ENCODE assay signal across 25 cellular contexts in the genomic region with DNA sequence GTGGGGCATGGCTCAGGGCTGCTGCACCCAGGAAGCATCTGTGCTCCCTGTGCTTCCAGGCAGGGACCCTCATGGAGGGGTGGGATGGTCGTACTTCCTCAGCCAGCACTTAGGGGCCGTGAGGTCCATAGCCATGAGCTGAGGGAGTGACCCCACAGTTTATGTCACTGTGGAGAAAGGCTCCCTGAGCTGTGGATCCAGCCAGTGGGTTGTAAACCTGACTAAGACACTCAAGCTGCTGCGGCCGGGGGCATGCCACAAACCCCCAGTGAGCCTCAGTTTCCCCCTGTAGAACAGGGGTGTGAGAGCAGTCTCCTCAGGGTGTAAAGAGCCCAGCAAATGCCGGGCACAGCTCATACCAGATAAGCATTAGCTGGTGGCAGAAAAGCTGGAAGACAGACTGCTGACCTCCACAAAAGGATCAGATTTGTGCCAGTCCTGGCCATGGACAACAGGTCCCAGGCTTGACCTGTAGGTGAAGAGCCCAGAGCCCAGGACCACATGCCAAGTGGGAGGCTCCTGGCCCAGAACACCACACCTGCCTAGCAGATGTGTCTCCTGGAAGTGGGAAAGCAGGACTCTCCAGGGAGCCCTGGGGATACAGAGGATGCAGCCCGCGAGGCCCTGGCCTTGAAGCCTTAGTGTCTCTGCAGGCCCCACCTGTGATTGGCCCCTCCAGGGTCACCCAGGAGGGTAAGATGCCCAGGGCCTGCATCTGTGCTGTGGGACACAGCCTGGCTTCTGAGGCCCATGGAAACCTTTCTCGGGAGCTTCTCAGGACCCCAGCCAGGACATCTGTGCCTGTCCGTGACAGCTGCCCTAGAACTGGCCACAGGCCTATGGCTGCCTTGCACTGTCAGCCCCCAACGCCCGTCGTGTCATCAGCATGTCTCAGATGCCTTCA.
DNase-seq lines count a peak whose midpoint lies in the region; ATAC-seq, FAIRE-seq and TF ChIP-seq lines count a peak whose summit lies in the region.
"Had no signal": no experiment of that assay in that cellular context is flagged by ENCODE, and none has a peak within 500 bp of the region (broad histone marks: within the 10 kb centered on the region; RNA-seq: fewer than 3 reads in every experiment).

No MANE protein-coding gene starts in this region.

- H3K79me1 ChIP-seq in H1 (ENCODE audit: low read depth, low read length): no peaks in the 10 kb centered on the region
- no peaks in the 10 kb centered on the region for H3K79me1 ChIP-seq in neuronal stem cell (ENCODE audit: low read depth, low read length)

- H3K9me3 Mint-ChIP-seq in Caco-2 (ENCODE audit: unreplicated experiment): no peaks in the 10 kb centered on the region
- H3K9me3 Mint-ChIP-seq: activated CD4-positive, alpha-beta memory T cell treated with anti-CD3 and anti-CD28 coated beads for 36 hours had no signal

- 0 out of 2 replicates have a peak, but pooled peaks cover 1% of the 10 kb centered on the region for H3K27me3 ChIP-seq in Caco-2 (replicated peaks; ENCODE audit: control insufficient read depth, insufficient read depth, low read length)
- no peaks in the 10 kb centered on the region for H3K27me3 ChIP-seq in H7 (ENCODE audit: control insufficient read depth, insufficient read depth, low read length)
- no peaks in the 10 kb centered on the region for H3K27me3 ChIP-seq in H1 (replicated peaks in 1 of 4; ENCODE audit: control insufficient read depth in 3 of 4, extremely low read depth in 1 of 4, insufficient read depth in 3 of 4, low read length in 3 of 4)
- H3K27me3 ChIP-seq in neuronal stem cell (ENCODE audit: control insufficient read depth in 3 of 3, insufficient read depth in 3 of 3, low read depth in 1 of 3, low read length in 3 of 3): no peaks in the 10 kb centered on the region
- H3K27me3 ChIP-seq in thyroid gland: no peaks in the 10 kb centered on the region

- H3K9me3 ChIP-seq in Caco-2 (no peaks in the 10 kb centered on the region), H1 (ENCODE audit: insufficient read depth in 2 of 2, low read depth in 1 of 2, low read length in 1 of 2) (no peaks in the 10 kb centered on the region), neuronal stem cell (replicated peaks in 1 of 2; ENCODE audit: control insufficient read depth in 2 of 2, insufficient read depth in 1 of 2, low read depth in 1 of 2, low read length in 2 of 2) (no peaks in the 10 kb centered on the region), thyroid gland (no peaks in the 10 kb centered on the region)

- no peaks in the 10 kb centered on the region for H3K4me1 Mint-ChIP-seq in Caco-2 (ENCODE audit: low read depth, unreplicated experiment)
- H3K4me1 Mint-ChIP-seq: naive B cell had no signal

- no peaks in the 10 kb centered on the region for H3K36me3 Mint-ChIP-seq in Caco-2 (ENCODE audit: insufficient read depth, unreplicated experiment)
- H3K36me3 Mint-ChIP-seq: activated CD4-positive, alpha-beta memory T cell treated with anti-CD3 and anti-CD28 coated beads for 36 hours; naive B cell had no signal

- FAIRE-seq in H1 (lab: Jason Lieb, UNC): no peak
- FAIRE-seq: D721Med, H54, keratinocyte had no signal

- H2AFZ ChIP-seq in H1 (ENCODE audit: low read length) (no peak overlapping the region), neuronal stem cell (ENCODE audit: low read length) (no peak overlapping the region)

- no peak overlapping the region for H2BK15ac ChIP-seq in H1 (ENCODE audit: low read length)
- H2BK15ac ChIP-seq in neuronal stem cell (ENCODE audit: low read length): no peak overlapping the region

- no TSS peak for BruUV-seq in Caco-2 (replicated peaks; lab: Mats Ljungman, UMichigan)

- H3K14ac ChIP-seq in H1 (ENCODE audit: insufficient read length) (no peak overlapping the region), neuronal stem cell (ENCODE audit: low read length) (no peak overlapping the region)

- H3K27ac Mint-ChIP-seq in Caco-2 (ENCODE audit: unreplicated experiment): no peak overlapping the region
- H3K27ac Mint-ChIP-seq: activated CD4-positive, alpha-beta memory T cell treated with anti-CD3 and anti-CD28 coated beads for 36 hours; progenitor cell of endocrine pancreas had no signal

- H3K23me2 ChIP-seq in H1 (ENCODE audit: low read depth, low read length): no peaks in the 10 kb centered on the region

- H2BK20ac ChIP-seq in H1 (ENCODE audit: low read length): no peak overlapping the region

- no peak for TF ChIP-seq CTCF in Caco-2 (IDR thresholded peaks at IDR 0.05; ENCODE audit: insufficient read depth in 1 of 2, low read depth in 1 of 2, low read length in 1 of 2, severe bottlenecking in 1 of 2, unreplicated experiment in 1 of 2)
- no peak for TF ChIP-seq CTCF in H1 (IDR thresholded peaks at IDR 0.05; ENCODE audit: control extremely low read depth in 1 of 3, insufficient read depth in 1 of 3, low read depth in 1 of 3, low read length in 3 of 3)
- no peak for TF ChIP-seq CTCF in thyroid gland (IDR thresholded peaks at IDR 0.05)

- ATAC-seq in GM19023 (IDR thresholded peaks at IDR 0.05; ENCODE audit: unreplicated experiment) (no peak), left lobe of liver (no peak)
- ATAC-seq: left ventricle myocardium superior had no signal

- H4K20me1 ChIP-seq in H1 (replicated peaks in 1 of 2; ENCODE audit: control insufficient read depth in 1 of 2, insufficient read depth in 2 of 2, low read length in 2 of 2): no peaks in the 10 kb centered on the region

- H3K18ac ChIP-seq in H1 (ENCODE audit: extremely low read depth, low read length) (no peak overlapping the region), neuronal stem cell (ENCODE audit: low read length) (peak overlapping the region; percentile 45)

- H3K36me3 ChIP-seq in Caco-2 (ENCODE audit: control insufficient read depth, insufficient read depth, low read length): no peaks in the 10 kb centered on the region
- H3K36me3 ChIP-seq in H7 (replicated peaks; ENCODE audit: control insufficient read depth, insufficient read depth, low read length): no peaks in the 10 kb centered on the region
- H3K36me3 ChIP-seq in H1 (ENCODE audit: control insufficient read depth in 2 of 4, insufficient read depth in 4 of 4, low read length in 3 of 4): no peaks in the 10 kb centered on the region
- H3K36me3 ChIP-seq in neuronal stem cell (replicated peaks in 1 of 2; ENCODE audit: control insufficient read depth in 2 of 2, insufficient read depth in 2 of 2, low read length in 2 of 2): no peaks in the 10 kb centered on the region
- no peaks in the 10 kb centered on the region for H3K36me3 ChIP-seq in thyroid gland

- DNase-seq in Caco-2 (peak; percentile 1 to 34), H7 (peak; percentile 18), H1 (ENCODE audit: low read depth in 1 of 2, low spot score in 2 of 2) (no peak), neuronal stem cell (ENCODE audit: low spot score) (no peak), thyroid gland (no peak), left lobe of liver (ENCODE audit: low spot score) (no peak)
- DNase-seq: activated CD4-positive, alpha-beta memory T cell treated with anti-CD3 and anti-CD28 coated beads for 36 hours; activated CD4-positive, CD25-positive, alpha-beta regulatory T cell treated with anti-CD3 and anti-CD28 coated beads, Interleukin-2, amount 50 U/mL, for 72 hours; cortex of kidney; effector memory CD4-positive, alpha-beta T cell; Kasumi-1; left ventricle myocardium superior; naive B cell; NCI-H1417; NCI-H2029; NCI-H524 treated with DMSO at 0.1 percent for 48 hours; NK-92 treated with Interleukin-12 subunit alpha and Interleukin-12 subunit beta, amount 100 ng/mL, for 24 hours; stimulated activated CD4-positive, alpha-beta T cell treated with anti-CD3 and anti-CD28 coated beads, Interleukin-4, amount 100 ng/mL, for 4 hours; T-helper 2 cell; trophoblast cell had no signal

- POLR2A ChIA-PET in Caco-2 (lab: Charles Lee) (no interaction called here), H1 (lab: Charles Lee; ENCODE audit: partially characterized antibody) (interaction anchor here (0.7 kb wide), 1 partner anchor 60 kb away, joined by 3 read pairs; no protein-coding TSS in a partner anchor)

- TF ChIP-seq EP300 in H1 (IDR thresholded peaks at IDR 0.05; ENCODE audit: borderline replicate concordance in 1 of 2, low read depth in 2 of 2, low read length in 2 of 2): no peak

- intact Hi-C loops in Caco-2 (cut with micrococcal nuclease; ENCODE audit: unreplicated experiment): no loop called here
- intact Hi-C loops in thyroid gland (cut with DNase I): no loop called here

- H2BK120ac ChIP-seq in H1 (replicated peaks; ENCODE audit: low read depth, low read length): no peak overlapping the region
- H2BK120ac ChIP-seq in neuronal stem cell (ENCODE audit: low read depth, low read length): peak overlapping the region; percentile 48

- no peak overlapping the region for H4K5ac ChIP-seq in H1 (ENCODE audit: insufficient read length, low read depth, low read length)

- CTCF ChIA-PET in Caco-2 (lab: Charles Lee): no interaction called here
- CTCF ChIA-PET in H1 (lab: Charles Lee; ENCODE audit: partially characterized antibody): interaction anchor here (1.4 to 1.7 kb wide), 3 partner anchors 9 to 30 kb away, joined by 3 to 5 read pairs (median 5); no protein-coding TSS in a partner anchor

- H4K91ac ChIP-seq in H1 (replicated peaks; ENCODE audit: insufficient read length, low read length) (no peak overlapping the region), neuronal stem cell (ENCODE audit: low read depth, low read length, poor library complexity) (no peak overlapping the region)

- H3K56ac ChIP-seq in H1 (replicated peaks; ENCODE audit: insufficient read length, low read depth, low read length): no peak overlapping the region

- H3K4me2 ChIP-seq in H1 (ENCODE audit: insufficient read depth in 1 of 2, low read depth in 2 of 2, low read length in 2 of 2): no peak overlapping the region
- no peak overlapping the region for H3K4me2 ChIP-seq in neuronal stem cell (ENCODE audit: insufficient read depth, low read length, poor library complexity, severe bottlenecking)

- H3K4me1 ChIP-seq in Caco-2: no peaks in the 10 kb centered on the region
- H3K4me1 ChIP-seq in H1 (replicated peaks in 1 of 4; ENCODE audit: control insufficient read depth in 3 of 4, insufficient read depth in 4 of 4, low read length in 3 of 4): peaks cover 0 to 2% (median 0%) of the 10 kb centered on the region in 4 experiments; a peak in 1 of 7 replicates
- H3K4me1 ChIP-seq in neuronal stem cell (ENCODE audit: control insufficient read depth in 2 of 2, insufficient read depth in 1 of 2, low read depth in 1 of 2, low read length in 2 of 2): no peaks in the 10 kb centered on the region
- no peaks in the 10 kb centered on the region for H3K4me1 ChIP-seq in thyroid gland

- H2BK5ac ChIP-seq in H1 (ENCODE audit: low read depth, low read length) (no peak overlapping the region; the same call in 1 of the 2 replicates), neuronal stem cell (ENCODE audit: low read length) (no peak overlapping the region)

- H2BK12ac ChIP-seq in H1 (ENCODE audit: low read depth, low read length) (no peak overlapping the region), neuronal stem cell (ENCODE audit: low read length) (no peak overlapping the region)

- TF ChIP-seq POLR2A in H1 (IDR thresholded peaks at IDR 0.05; ENCODE audit: control extremely low read depth in 1 of 2, low read depth in 2 of 2, low read length in 2 of 2): no peak
- no peak for TF ChIP-seq POLR2A in thyroid gland (IDR thresholded peaks at IDR 0.05)

- no peaks in the 10 kb centered on the region for H3K79me2 ChIP-seq in H1 (ENCODE audit: control insufficient read depth in 1 of 2, insufficient read depth in 2 of 2, low read length in 2 of 2)

- H3K4ac ChIP-seq in H1 (replicated peaks; ENCODE audit: insufficient read length, low read depth, low read length) (no peak overlapping the region), neuronal stem cell (ENCODE audit: low read length) (no peak overlapping the region)

- H2AK5ac ChIP-seq in H1 (ENCODE audit: low read depth, low read length) (no peak overlapping the region), neuronal stem cell (ENCODE audit: low read depth, low read length) (peak overlapping the region; percentile 32)

- H4K8ac ChIP-seq in H1 (ENCODE audit: extremely low read depth, insufficient read depth, low read length) (peak overlapping the region; percentile 64), neuronal stem cell (ENCODE audit: low read depth, low read length) (no peak overlapping the region)

- no peak overlapping the region for H3K27ac ChIP-seq in H1 (ENCODE audit: low read depth, low read length)
- no peak overlapping the region for H3K27ac ChIP-seq in neuronal stem cell (replicated peaks; ENCODE audit: low read length)
- H3K27ac ChIP-seq in thyroid gland: no peak overlapping the region

- H3K4me3 Mint-ChIP-seq in Caco-2 (ENCODE audit: unreplicated experiment): no peak overlapping the region
- H3K4me3 Mint-ChIP-seq: activated CD4-positive, alpha-beta memory T cell treated with anti-CD3 and anti-CD28 coated beads for 36 hours; naive B cell had no signal

- H3K9ac ChIP-seq in H1 (replicated peaks in 1 of 4; ENCODE audit: extremely low read depth in 1 of 4, low read depth in 3 of 4, low read length in 3 of 4) (no peak overlapping the region), neuronal stem cell (ENCODE audit: low read depth, low read length, poor library complexity) (peak overlapping the region; percentile 33)

- peaks cover 10% of the 10 kb centered on the region for H3K27me3 Mint-ChIP-seq in Caco-2 (ENCODE audit: insufficient read depth, unreplicated experiment)
- H3K27me3 Mint-ChIP-seq: activated CD4-positive, alpha-beta memory T cell treated with anti-CD3 and anti-CD28 coated beads for 36 hours; naive B cell had no signal

- WGBS in H1 (ENCODE audit: extremely low coverage in 1 of 2, insufficient coverage in 1 of 2, insufficient read length in 1 of 2, insufficient replicate concordance in 2 of 2, low coverage in 1 of 2, low lambda C conversion rate in 2 of 2, missing lambda C conversion rate in 1 of 2), 2 experiments: 84% methylated on average over 12 of the region's 12 CpGs; no CpG with 5 or more reads in 1 of the 2 experiments
- WGBS in neuronal stem cell (ENCODE audit: extremely low coverage in 2 of 2, insufficient read length in 2 of 2, insufficient replicate concordance in 1 of 2), 2 donors: no CpG with 5 or more reads among the region's 12 CpGs
- 85 to 88% methylated on average over 9 to 12 of the region's 12 CpGs for WGBS in thyroid gland, 2 donors

- H3K23ac ChIP-seq in H1 (ENCODE audit: insufficient read length): no peak overlapping the region
- H3K23ac ChIP-seq in neuronal stem cell (ENCODE audit: low read depth, low read length, poor library complexity): peak overlapping the region; percentile 69

- no peak overlapping the region for H3K4me3 ChIP-seq in Caco-2 (ENCODE audit: low read depth, low read length)
- no peak overlapping the region for H3K4me3 ChIP-seq in H7 (ENCODE audit: insufficient read depth, low read depth, low read length)
- H3K4me3 ChIP-seq in H1 (ENCODE audit: extremely low read depth in 1 of 4, insufficient read depth in 2 of 4, low read depth in 3 of 4, low read length in 4 of 4): no peak overlapping the region
- no peak overlapping the region for H3K4me3 ChIP-seq in neuronal stem cell (ENCODE audit: low read length in 2 of 2)
- no peak overlapping the region for H3K4me3 ChIP-seq in thyroid gland (replicated peaks in 1 of 3)

- no peak for TF ChIP-seq RAD21 in H1 (IDR thresholded peaks at IDR 0.05 in 1 of 2, conservative IDR thresholded peaks at IDR 0.05 in 1 of 2; ENCODE audit: low read depth in 2 of 2, low read length in 2 of 2)

Comparison
In these comparisons a context has a peak if more than half of its experiments do, and no peak if none do; other contexts are left out.
1. DNase-seq: peak in Caco-2 (2 of 2) and H7 (single experiment); none in H1 (0 of 2), neuronal stem cell (single experiment), thyroid gland (0 of 2) and left lobe of liver (single experiment).